Comparison of ENCODE assay signal across 21 cellular contexts in genomic region chr6:41093729-41094128, GRCh38. TPM values are rescaled to one million over a fixed set of nuclear protein-coding genes. Genes with fewer than 3 reads are reported as not detected.
"Had no signal": no experiment of that assay in that cellular context is flagged by ENCODE, and none has a peak within 500 bp of the region (broad histone marks: within the 10 kb centered on the region; RNA-seq: fewer than 3 reads in every experiment).

No MANE protein-coding gene starts in this region.

- H2AFZ ChIP-seq: hepatocyte had no signal

- H3K27ac Mint-ChIP-seq: activated naive CD4-positive, alpha-beta T cell treated with anti-CD3 and anti-CD28 coated beads for 36 hours; mesothelial cell of epicardium; natural killer cell treated with Interleukin-12 subunit alpha and Interleukin-12 subunit beta and Interleukin-15 and Interleukin-18, amount 100 ng/mL, for 72 hours; stimulated activated naive CD8-positive, alpha-beta T cell treated with anti-CD3 and anti-CD28 coated beads, Interleukin-15, Interleukin-2, amounts not matched to agents 100 ng/mL and 50 ng/mL, for 24 hours; T-helper 1 cell treated with Interleukin-12 subunit alpha and Interleukin-12 subunit beta and Interleukin-4 antibody, amounts not matched to agents 30 μg/mL and 1 μg/mL, for 36 hours had no signal

- H3K27me3 Mint-ChIP-seq: natural killer cell treated with Interleukin-12 subunit alpha and Interleukin-12 subunit beta and Interleukin-15 and Interleukin-18, amount 100 ng/mL, for 72 hours; stimulated activated naive CD8-positive, alpha-beta T cell treated with anti-CD3 and anti-CD28 coated beads, Interleukin-15, Interleukin-2, amounts not matched to agents 100 ng/mL and 50 ng/mL, for 24 hours had no signal

- H3K4me2 ChIP-seq: hepatocyte had no signal

- H3K27ac ChIP-seq: dorsolateral prefrontal cortex, hepatocyte, lower lobe of right lung, neutrophil, tibial nerve, VCaP had no signal

- H3K4me1 ChIP-seq: lower lobe of right lung had no signal

- FAIRE-seq: islet of Langerhans, urothelium cell line had no signal

- H3K9me3 Mint-ChIP-seq: activated naive CD4-positive, alpha-beta T cell treated with anti-CD3 and anti-CD28 coated beads for 36 hours; activated T-cell treated with anti-CD3 and anti-CD28 coated beads, Interleukin-2, amount 50 U/mL, for 4 hours; mesothelial cell of epicardium; natural killer cell treated with Interleukin-12 subunit alpha and Interleukin-12 subunit beta and Interleukin-15 and Interleukin-18, amount 100 ng/mL, for 72 hours; stimulated activated naive CD8-positive, alpha-beta T cell treated with anti-CD3 and anti-CD28 coated beads, Interleukin-15, Interleukin-2, amounts not matched to agents 100 ng/mL and 50 ng/mL, for 24 hours; T-helper 1 cell treated with Interleukin-12 subunit alpha and Interleukin-12 subunit beta and Interleukin-4 antibody, amounts not matched to agents 30 μg/mL and 1 μg/mL, for 36 hours had no signal

- H3K9me3 ChIP-seq: lower lobe of right lung, neutrophil, tibial nerve had no signal

- DNase-seq: activated CD4-positive, alpha-beta T cell treated with anti-CD3 and anti-CD28 coated beads, Interleukin-2, amount 50 U/mL, for 1 hour; activated CD4-positive, CD25-positive, alpha-beta regulatory T cell treated with anti-CD3 and anti-CD28 coated beads, Interleukin-2, amount 50 U/mL, for 72 hours; activated CD8-positive, alpha-beta memory T cell treated with anti-CD3 and anti-CD28 coated beads, Interleukin-2, amount 50 U/mL, for 4 hours; activated naive CD4-positive, alpha-beta T cell treated with anti-CD3 and anti-CD28 coated beads for 36 hours; activated T-cell treated with anti-CD3 and anti-CD28 coated beads, Interleukin-2, amount 50 U/mL, for 4 hours; dorsolateral prefrontal cortex; lower lobe of right lung; retina; stimulated activated CD4-positive, alpha-beta T cell treated with anti-CD3 and anti-CD28 coated beads, Interleukin-2, amount 100 ng/mL, for 24 hours had no signal

- H3K27me3 ChIP-seq: dorsolateral prefrontal cortex, hepatocyte, neutrophil, tibial nerve had no signal

- ATAC-seq: activated T-cell treated with anti-CD3 and anti-CD28 coated beads, Interleukin-2, amount 50 U/mL, for 4 hours; lower lobe of right lung; natural killer cell treated with Interleukin-12 subunit alpha and Interleukin-12 subunit beta and Interleukin-15 and Interleukin-18, amount 100 ng/mL, for 72 hours had no signal

- H3K4me3 Mint-ChIP-seq: activated naive CD4-positive, alpha-beta T cell treated with anti-CD3 and anti-CD28 coated beads for 36 hours; activated T-cell treated with anti-CD3 and anti-CD28 coated beads, Interleukin-2, amount 50 U/mL, for 4 hours; mesothelial cell of epicardium; natural killer cell treated with Interleukin-12 subunit alpha and Interleukin-12 subunit beta and Interleukin-15 and Interleukin-18, amount 100 ng/mL, for 72 hours; stimulated activated naive CD8-positive, alpha-beta T cell treated with anti-CD3 and anti-CD28 coated beads, Interleukin-15, Interleukin-2, amounts not matched to agents 100 ng/mL and 50 ng/mL, for 24 hours; T-helper 1 cell treated with Interleukin-12 subunit alpha and Interleukin-12 subunit beta and Interleukin-4 antibody, amounts not matched to agents 30 μg/mL and 1 μg/mL, for 36 hours had no signal

- H3K4me3 ChIP-seq: dorsolateral prefrontal cortex, hepatocyte, lower lobe of right lung, tibial nerve had no signal

RNA-seq across cellular contexts. Expression of gene APOBEC2, which starts 40.7 kb away (rescaled TPM):
- total RNA-seq: activated naive CD4-positive, alpha-beta T cell treated with anti-CD3 and anti-CD28 coated beads for 36 hours; activated T-cell treated with anti-CD3 and anti-CD28 coated beads, Interleukin-2, amount 50 U/mL, for 4 hours; dorsolateral prefrontal cortex; fibroblast of lung; natural killer cell treated with Interleukin-12 subunit alpha and Interleukin-12 subunit beta and Interleukin-15 and Interleukin-18, amount 100 ng/mL, for 72 hours; tibial nerve had no signal
- polyA plus RNA-seq: fibroblast of lung had no signal

RNA-seq across cellular contexts. Expression of gene TSPO2, which starts 51.5 kb away (rescaled TPM):
- total RNA-seq: activated naive CD4-positive, alpha-beta T cell treated with anti-CD3 and anti-CD28 coated beads for 36 hours; activated T-cell treated with anti-CD3 and anti-CD28 coated beads, Interleukin-2, amount 50 U/mL, for 4 hours; cardiac septum; dorsolateral prefrontal cortex; fibroblast of lung; lower lobe of right lung; mesothelial cell of epicardium; natural killer cell treated with Interleukin-12 subunit alpha and Interleukin-12 subunit beta and Interleukin-15 and Interleukin-18, amount 100 ng/mL, for 72 hours; tibial nerve had no signal
- polyA plus RNA-seq: fibroblast of lung had no signal
